In the genomic region with DNA sequence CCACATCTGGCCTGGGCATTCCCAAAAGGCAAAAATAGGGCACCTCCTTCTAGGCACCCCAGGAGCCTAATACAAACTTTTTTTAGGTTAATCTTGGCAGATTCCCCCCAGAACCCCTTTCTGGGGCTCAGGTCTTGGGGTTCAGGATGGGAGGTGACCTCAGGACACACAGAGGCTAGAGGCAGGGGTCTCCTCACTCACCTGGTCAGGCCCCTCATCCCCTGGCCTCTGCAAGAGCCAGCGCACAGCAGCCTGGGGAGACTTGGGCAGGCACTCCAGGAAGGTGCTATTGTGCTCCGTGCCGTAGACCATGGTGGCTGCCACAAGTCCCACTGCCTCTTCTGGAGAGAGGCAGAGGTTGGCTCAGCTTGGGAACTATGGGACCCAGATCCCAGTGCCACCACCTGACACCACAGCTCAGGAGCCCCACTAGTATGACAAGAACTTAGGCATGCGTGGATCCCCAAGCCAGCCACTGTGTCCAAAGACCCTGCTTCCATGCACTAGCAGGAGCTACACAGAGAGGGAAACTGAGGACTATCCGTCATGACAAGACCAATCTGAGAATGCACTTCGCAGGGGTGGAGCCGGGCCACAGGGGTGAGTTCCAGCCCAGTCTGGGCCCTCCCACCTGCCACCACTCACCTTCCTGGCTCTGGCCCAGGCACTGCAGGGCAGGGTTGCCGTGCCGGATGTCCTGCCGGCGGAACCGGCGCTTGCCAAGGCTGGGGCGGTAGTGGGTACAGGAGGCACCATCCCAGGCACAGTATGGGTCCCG, we compare ENCODE assay signal across 22 cellular contexts. TPM values are rescaled to one million over a fixed set of nuclear protein-coding genes. Genes with fewer than 3 reads are reported as not detected.
DNase-seq lines count a peak whose midpoint lies in the region; ATAC-seq and TF ChIP-seq lines count a peak whose summit lies in the region.
"Had no signal": no experiment of that assay in that cellular context is flagged by ENCODE, and none has a peak within 500 bp of the region (broad histone marks: within the 10 kb centered on the region; RNA-seq: fewer than 3 reads in every experiment).

No MANE protein-coding gene starts in this region.

- H3K27me3 ChIP-seq in lower lobe of right lung (ENCODE audit: low read depth) = no peaks in the 10 kb centered on the region
- H3K27me3 ChIP-seq in transverse colon = no peaks in the 10 kb centered on the region
- H3K27me3 ChIP-seq: dorsolateral prefrontal cortex, esophagus squamous epithelium, pancreas had no signal

- peaks cover 12% of the 10 kb centered on the region for H3K4me1 Mint-ChIP-seq in T-helper 17 cell
- H3K4me1 Mint-ChIP-seq: activated naive CD4-positive, alpha-beta T cell treated with anti-CD3 and anti-CD28 coated beads, Interleukin-2, amount 10 ng/mL, durations not matched to agents 7 days and 5 days had no signal

- in situ Hi-C loops in transverse colon (cut with MboI; ENCODE audit: low pct_ligation_motif_present in 1 of 4, low pct_unique_long_range_greater_than_20kb in 1 of 4, low sequenced_read_pairs in 3 of 4) = no loop called here

- intact Hi-C loops in lower lobe of right lung (cut with DNase I) (no loop called here), transverse colon (cut with DNase I; ENCODE audit: low total_unique reads) (no loop called here)

- TF ChIP-seq EP300 in transverse colon (IDR thresholded peaks at IDR 0.05; ENCODE audit: low read depth) = no peak

- H3K27ac Mint-ChIP-seq in T-helper 17 cell = no peak overlapping the region
- H3K27ac Mint-ChIP-seq: activated naive CD4-positive, alpha-beta T cell treated with anti-CD3 and anti-CD28 coated beads, Interleukin-2, amount 10 ng/mL, durations not matched to agents 7 days and 5 days had no signal

- TF ChIP-seq POLR2A in transverse colon (IDR thresholded peaks at IDR 0.05) = no peak

- H3K4me3 Mint-ChIP-seq in T-helper 17 cell = no peak overlapping the region
- H3K4me3 Mint-ChIP-seq: activated naive CD4-positive, alpha-beta T cell treated with anti-CD3 and anti-CD28 coated beads, Interleukin-2, amount 10 ng/mL, durations not matched to agents 7 days and 5 days had no signal

- H3K4me3 ChIP-seq in lower lobe of right lung (no peak overlapping the region), transverse colon (no peak overlapping the region)
- H3K4me3 ChIP-seq: dorsolateral prefrontal cortex, esophagus squamous epithelium, pancreas, skin epidermis had no signal

- H3K27ac ChIP-seq in lower lobe of right lung (peak overlapping the region; percentile 21), transverse colon (no peak overlapping the region)
- H3K27ac ChIP-seq: esophagus squamous epithelium, pancreas had no signal

- no peaks in the 10 kb centered on the region for H3K9me3 ChIP-seq in lower lobe of right lung
- no peaks in the 10 kb centered on the region for H3K9me3 ChIP-seq in transverse colon
- no peaks in the 10 kb centered on the region for H3K9me3 ChIP-seq in T-helper 17 cell (ENCODE audit: control insufficient read depth, low read length, poor library complexity, severe bottlenecking)
- H3K9me3 ChIP-seq: esophagus squamous epithelium, pancreas, SK-N-SH had no signal

- no peaks in the 10 kb centered on the region for H3K36me3 Mint-ChIP-seq in T-helper 17 cell (ENCODE audit: low read depth)
- H3K36me3 Mint-ChIP-seq: activated naive CD4-positive, alpha-beta T cell treated with anti-CD3 and anti-CD28 coated beads, Interleukin-2, amount 10 ng/mL, durations not matched to agents 7 days and 5 days had no signal

- no peak for ATAC-seq in lower lobe of right lung
- no peak for ATAC-seq in GM21825 (IDR thresholded peaks at IDR 0.05; ENCODE audit: unreplicated experiment)
- ATAC-seq in T-helper 17 cell = no peak
- ATAC-seq: Panc1 had no signal

- H3K36me3 ChIP-seq in lower lobe of right lung (peaks cover 7% of the 10 kb centered on the region), transverse colon (no peaks in the 10 kb centered on the region)
- H3K36me3 ChIP-seq: esophagus squamous epithelium, pancreas had no signal

- 72% methylated on average over 7 of the region's 15 CpGs; no CpG with 5 or more reads in 1 of the 2 donors for WGBS in transverse colon (ENCODE audit: low coverage in 1 of 2), 2 donors

- H3K27me3 Mint-ChIP-seq in T-helper 17 cell = no peaks in the 10 kb centered on the region

- peaks cover 43% of the 10 kb centered on the region for H3K4me1 ChIP-seq in lower lobe of right lung
- H3K4me1 ChIP-seq in transverse colon = peaks cover 0 to 10% (median 2%) of the 10 kb centered on the region in 4 donors
- H3K4me1 ChIP-seq: pancreas had no signal

- TF ChIP-seq CTCF in lower lobe of right lung (IDR thresholded peaks at IDR 0.05) (no peak), transverse colon (IDR thresholded peaks at IDR 0.05) (no peak)

- DNase-seq in activated CD4-positive, CD25-positive, alpha-beta regulatory T cell treated with anti-CD3 and anti-CD28 coated beads, Interleukin-2, amount 50 U/mL, for 72 hours = peak; percentile 23
- no peak for DNase-seq in activated CD4-positive, CD25-positive, alpha-beta regulatory T cell (lab: John Stamatoyannopoulos, UW)
- DNase-seq in cerebellar cortex (ENCODE audit: low spot score) (peak; percentile 58), lower lobe of right lung (no peak), transverse colon (peak; percentile 69), COLO668 (lab: John Stamatoyannopoulos, UW; ENCODE audit: unreplicated experiment) (no peak), T-helper 17 cell (no peak)
- DNase-seq: activated CD4-positive, alpha-beta T cell treated with anti-CD3 and anti-CD28 coated beads for 48 hours; activated naive CD4-positive, alpha-beta T cell treated with anti-CD3 and anti-CD28 coated beads, Interleukin-2, amount 10 ng/mL, durations not matched to agents 7 days and 5 days; DMS79 treated with DMSO at 0.1 percent for 48 hours; esophagus squamous epithelium; kidney glomerular epithelial cell; NCI-H1092 treated with DMSO at 0.1 percent for 48 hours; NCI-H774; stimulated activated CD4-positive, alpha-beta T cell treated with anti-CD3 and anti-CD28 coated beads, Interleukin-4, amount 100 ng/mL, for 24 hours; stimulated activated CD8-positive, alpha-beta memory T cell treated with anti-CD3 and anti-CD28 coated beads, Interleukin-4, amount 100 ng/mL, for 48 hours had no signal

RNA-seq across cellular contexts. Expression of gene SEMA3G, which starts 7.4 kb away (rescaled TPM):
- total RNA-seq in lower lobe of right lung = 23.6 TPM
- 10 to 100 TPM in 1 of 4 donors, 1 to 10 TPM in 3; 1.2 to 21.7 (median 2.3) TPM for total RNA-seq in transverse colon
- 1 to 10 TPM; 1.5 to 2.3 TPM for total RNA-seq in T-helper 17 cell

RNA-seq across cellular contexts. Expression of gene TNNC1, which starts 16.3 kb away (rescaled TPM):
- total RNA-seq in lower lobe of right lung (44.0 TPM), transverse colon (10 to 100 TPM in 1 of 4 donors, 1 to 10 TPM in 1, not detected in 2; 7.1 to 10.4 TPM), T-helper 17 cell (1 to 10 TPM; 3.7 to 3.8 TPM)

RNA-seq across cellular contexts. Expression of gene NISCH, which starts 17.9 kb away (rescaled TPM):
- total RNA-seq in lower lobe of right lung (90.2 TPM), transverse colon (100 to 1,000 TPM in 2 of 4 donors, 10 to 100 TPM in 2; 72.0 to 137 (median 98.6) TPM), T-helper 17 cell (100 to 1,000 TPM; 121 to 146 TPM)

RNA-seq across cellular contexts. Expression of gene PHF7, which starts 27.1 kb away (rescaled TPM):
- total RNA-seq in lower lobe of right lung = 7.7 TPM
- 10 to 100 TPM in 3 of 4 donors, 1 to 10 TPM in 1; 6.0 to 24.2 (median 16.4) TPM for total RNA-seq in transverse colon
- total RNA-seq in T-helper 17 cell = 10 to 100 TPM; 11.1 to 13.0 TPM

RNA-seq across cellular contexts. Expression of gene BAP1, which starts 27.7 kb away (rescaled TPM):
- total RNA-seq in lower lobe of right lung = 61.9 TPM
- 100 to 1,000 TPM in 2 of 4 donors, 10 to 100 TPM in 2; 61.8 to 588 (median 92.6) TPM for total RNA-seq in transverse colon
- 100 to 1,000 TPM; 107 to 114 TPM for total RNA-seq in T-helper 17 cell

Comparison
In these comparisons a context has a peak if more than half of its experiments do, and no peak if none do; other contexts are left out.
1. DNase-seq: peak in activated CD4-positive, CD25-positive, alpha-beta regulatory T cell treated with anti-CD3 and anti-CD28 coated beads, Interleukin-2, amount 50 U/mL, for 72 hours (single experiment), cerebellar cortex (single experiment) and transverse colon (single experiment); none in activated CD4-positive, CD25-positive, alpha-beta regulatory T cell (0 of 4), lower lobe of right lung (single experiment), COLO668 (single experiment) and T-helper 17 cell (0 of 3).